ENCODE assay signal across 8 cellular contexts in the genomic region with DNA sequence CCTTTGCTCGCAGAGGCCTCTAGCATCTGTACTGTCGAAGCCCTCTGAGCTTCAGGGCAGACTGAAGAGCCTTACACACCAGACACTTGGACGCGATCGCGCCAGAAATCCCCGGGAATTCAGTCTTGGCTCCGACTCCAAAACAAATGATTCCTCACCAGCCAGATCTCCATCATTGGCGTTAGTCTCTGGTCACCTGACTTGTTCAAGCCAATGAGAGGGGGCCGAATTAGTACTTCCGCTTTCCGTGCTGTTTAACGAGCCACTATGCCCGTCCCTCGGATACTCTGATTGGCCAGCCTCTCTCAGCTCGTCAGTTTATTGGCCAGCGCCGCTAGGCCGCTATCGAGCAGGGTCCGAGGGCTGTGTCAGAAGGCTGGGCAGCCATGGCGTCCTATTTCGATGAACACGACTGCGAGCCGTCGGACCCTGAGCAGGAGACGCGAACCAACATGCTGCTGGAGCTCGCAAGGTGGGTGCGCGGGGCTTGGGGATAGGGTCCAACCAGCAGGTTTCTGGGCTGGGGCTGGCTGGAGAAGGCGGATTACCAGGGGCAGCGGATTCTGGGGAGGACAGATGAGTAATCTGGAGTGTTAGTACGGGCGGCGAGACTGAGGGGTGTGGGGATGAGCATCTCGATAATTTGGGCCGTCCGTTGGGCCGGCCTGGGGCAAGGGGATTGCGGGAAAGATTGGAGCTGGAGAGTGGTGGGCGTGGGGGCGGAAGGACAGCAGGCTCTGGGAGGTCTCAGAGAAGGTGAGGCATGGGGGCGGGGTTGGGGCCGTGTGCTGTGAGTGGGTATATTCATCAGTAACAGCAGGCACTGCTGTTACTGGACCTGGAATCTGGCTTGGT. TPM values are rescaled to one million over a fixed set of nuclear protein-coding genes. Genes with fewer than 3 reads are reported as not detected.
DNase-seq lines count a peak whose midpoint lies in the region; ATAC-seq and TF ChIP-seq lines count a peak whose summit lies in the region.

TSS of gene RNF181 (plus strand) at position 368 of the 855 bp plus-strand sequence. CDS start at position 387, 19 bp downstream.

- POLR2A ChIA-PET in AG04450 (lab: Yijun Ruan, JAX) (interaction anchor here (0.5 to 2.3 kb wide), 12 partner anchors 9 to 256 kb away, joined by 3 to 20 read pairs (median 4); partner anchors contain the start of genes C2orf68, ELMOD3, MAT2A and RETSAT), WTC11 (lab: Charles Lee) (interaction anchor here (0.7 to 1.5 kb wide), 4 partner anchors 9 to 183 kb away, joined by 3 to 5 read pairs (median 4); partner anchors contain the start of gene VAMP8)

- H3K4me1 Mint-ChIP-seq in WTC11 = peaks cover 14% of the 10 kb centered on the region

- H3K36me3 ChIP-seq in smooth muscle cell (ENCODE audit: low read depth) = no peaks in the 10 kb centered on the region

- H3K27me3 Mint-ChIP-seq in WTC11 (ENCODE audit: low read depth) = peaks cover 3% of the 10 kb centered on the region

- peaks cover 16% of the 10 kb centered on the region for H3K36me3 Mint-ChIP-seq in WTC11

- peak within 1 kb of the TSS; percentile 64 for H2AFZ ChIP-seq in smooth muscle cell (ENCODE audit: low read depth)

- H4K20me1 ChIP-seq in smooth muscle cell (ENCODE audit: low read depth) = peaks cover 15% of the 10 kb centered on the region

- ATAC-seq in GM18909 (IDR thresholded peaks at IDR 0.05; ENCODE audit: poor library complexity, unreplicated experiment) (peak; percentile 99), HG03175 (IDR thresholded peaks at IDR 0.05; ENCODE audit: unreplicated experiment) (peak; percentile 99), WTC11 (peak; percentile 99)

- no peaks in the 10 kb centered on the region for H3K27me3 ChIP-seq in AG04450 (ENCODE audit: control insufficient read depth, insufficient read depth, low read length)
- H3K27me3 ChIP-seq in smooth muscle cell (ENCODE audit: low read depth) = no peaks in the 10 kb centered on the region

- CTCF ChIA-PET in AG04450 (lab: Charles Lee) (interaction anchor here (1.6 to 1.9 kb wide), 2 partner anchors 41 to 45 kb away, joined by 3 to 4 read pairs; no protein-coding TSS in a partner anchor), WTC11 (lab: Charles Lee) (interaction anchor here (0.6 to 2.3 kb wide), 5 partner anchors 18 to 669 kb away, joined by 3 to 12 read pairs (median 7); partner anchors contain the start of genes GGCX and VAMP8)

- H3K27ac ChIP-seq in AG04450 (ENCODE audit: low read depth, low read length) = peak within 1 kb of the TSS; percentile 92
- peak within 1 kb of the TSS; percentile 80 for H3K27ac ChIP-seq in smooth muscle cell (ENCODE audit: low read depth)

- peaks cover 7% of the 10 kb centered on the region for H3F3A ChIP-seq in smooth muscle cell (ENCODE audit: low read depth)

- under 1% methylated on average over 41 of the region's 46 CpGs for WGBS in smooth muscle cell (ENCODE audit: low lambda C conversion rate)

- no peak for TF ChIP-seq CTCF in AG04450 (IDR thresholded peaks at IDR 0.05; ENCODE audit: low read depth, low read length)
- TF ChIP-seq CTCF in WTC11 (IDR thresholded peaks at IDR 0.05) = no peak
- no peak for TF ChIP-seq CTCF in cardiac fibroblast (IDR thresholded peaks at IDR 0.05; ENCODE audit: low read depth, low read length)
- TF ChIP-seq CTCF in smooth muscle cell (IDR thresholded peaks at IDR 0.05; ENCODE audit: borderline replicate concordance, insufficient read depth, poor library complexity, severe bottlenecking) = no peak

- H3K79me2 ChIP-seq in smooth muscle cell (ENCODE audit: low read depth) = peaks cover 18% of the 10 kb centered on the region

- H3K9ac ChIP-seq in smooth muscle cell (ENCODE audit: low read depth) = peak within 1 kb of the TSS; percentile 82

- H3K4me2 ChIP-seq in smooth muscle cell = peak within 1 kb of the TSS; percentile 86

- H3K9me3 Mint-ChIP-seq in WTC11 = no peaks in the 10 kb centered on the region

- no peaks in the 10 kb centered on the region; the same call in 1 of the 2 replicates for H3K9me3 ChIP-seq in AG04450 (ENCODE audit: control insufficient read depth, insufficient read depth, low read length)
- no peaks in the 10 kb centered on the region for H3K9me3 ChIP-seq in smooth muscle cell (replicated peaks; ENCODE audit: low read depth)

- peak within 1 kb of the TSS; percentile 91 for H3K27ac Mint-ChIP-seq in WTC11

- H3K4me3 ChIP-seq in AG04450 (ENCODE audit: low read depth, low read length) (peak within 1 kb of the TSS; percentile 99), cardiac fibroblast (replicated peaks in 1 of 2; ENCODE audit: low read depth in 2 of 2, low read length in 2 of 2) (peak within 1 kb of the TSS; percentile 79 to 97), smooth muscle cell (peak within 1 kb of the TSS; percentile 66)

- DNase-seq in AG04450 (ENCODE audit: low read depth, low spot score) = peak; percentile 97
- peak; percentile 99 for DNase-seq in NCI-H226
- peak; percentile 91 for DNase-seq in WTC11 (ENCODE audit: low spot score)
- peak; percentile 99 for DNase-seq in cardiac fibroblast (ENCODE audit: low read depth in 2 of 2)
- DNase-seq in iPS-NIHi7 (ENCODE audit: extremely low spot score) = peak; percentile 97
- peak; percentile 68 for DNase-seq in smooth muscle cell (lab: John Stamatoyannopoulos, UW; ENCODE audit: unreplicated experiment)

- H3K4me3 Mint-ChIP-seq in WTC11 = peak within 1 kb of the TSS; percentile 98

- H3K4me1 ChIP-seq in smooth muscle cell (ENCODE audit: low read depth) = peaks cover 9% of the 10 kb centered on the region

TF ChIP-seq in WTC11, 78 proteins besides CTCF, POLR2A, EP300 and RAD21 (continues in another document):
- TF ChIP-seq SMAD4 (CRISPR knock-in tag; IDR thresholded peaks at IDR 0.05) (no peak), CREB1 (CRISPR knock-in tag; IDR thresholded peaks at IDR 0.05) (no peak), ZNF317 (CRISPR knock-in tag; IDR thresholded peaks at IDR 0.05; ENCODE audit: borderline replicate concordance, low read depth) (no peak), GABPB1 (CRISPR knock-in tag; IDR thresholded peaks at IDR 0.05) (peak; percentile 61), ZMAT4 (CRISPR knock-in tag; IDR thresholded peaks at IDR 0.05) (no peak), NFYB (CRISPR knock-in tag; conservative IDR thresholded peaks at IDR 0.05; ENCODE audit: low read depth) (peak; percentile 91), PRRX2 (CRISPR knock-in tag; IDR thresholded peaks at IDR 0.05) (no peak), FOXK1 (CRISPR knock-in tag; IDR thresholded peaks at IDR 0.05) (peak; percentile 73), ZNF423 (CRISPR knock-in tag; IDR thresholded peaks at IDR 0.05) (no peak), MAX (CRISPR knock-in tag; IDR thresholded peaks at IDR 0.05) (peak; percentile 24; the same call in 1 of the 2 replicates), IRF2 (CRISPR knock-in tag; IDR thresholded peaks at IDR 0.05; ENCODE audit: borderline replicate concordance, low read depth) (no peak), JAZF1 (CRISPR knock-in tag; IDR thresholded peaks at IDR 0.05) (no peak), SP1 (CRISPR knock-in tag; conservative IDR thresholded peaks at IDR 0.05) (peak; percentile 7; the same call in 1 of the 2 replicates)
- TF ChIP-seq, protein P1, sequence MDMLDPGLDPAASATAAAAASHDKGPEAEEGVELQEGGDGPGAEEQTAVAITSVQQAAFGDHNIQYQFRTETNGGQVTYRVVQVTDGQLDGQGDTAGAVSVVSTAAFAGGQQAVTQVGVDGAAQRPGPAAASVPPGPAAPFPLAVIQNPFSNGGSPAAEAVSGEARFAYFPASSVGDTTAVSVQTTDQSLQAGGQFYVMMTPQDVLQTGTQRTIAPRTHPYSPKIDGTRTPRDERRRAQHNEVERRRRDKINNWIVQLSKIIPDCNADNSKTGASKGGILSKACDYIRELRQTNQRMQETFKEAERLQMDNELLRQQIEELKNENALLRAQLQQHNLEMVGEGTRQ (CRISPR knock-in tag; IDR thresholded peaks at IDR 0.05) = peak; percentile 95
- TF ChIP-seq, protein P2, sequence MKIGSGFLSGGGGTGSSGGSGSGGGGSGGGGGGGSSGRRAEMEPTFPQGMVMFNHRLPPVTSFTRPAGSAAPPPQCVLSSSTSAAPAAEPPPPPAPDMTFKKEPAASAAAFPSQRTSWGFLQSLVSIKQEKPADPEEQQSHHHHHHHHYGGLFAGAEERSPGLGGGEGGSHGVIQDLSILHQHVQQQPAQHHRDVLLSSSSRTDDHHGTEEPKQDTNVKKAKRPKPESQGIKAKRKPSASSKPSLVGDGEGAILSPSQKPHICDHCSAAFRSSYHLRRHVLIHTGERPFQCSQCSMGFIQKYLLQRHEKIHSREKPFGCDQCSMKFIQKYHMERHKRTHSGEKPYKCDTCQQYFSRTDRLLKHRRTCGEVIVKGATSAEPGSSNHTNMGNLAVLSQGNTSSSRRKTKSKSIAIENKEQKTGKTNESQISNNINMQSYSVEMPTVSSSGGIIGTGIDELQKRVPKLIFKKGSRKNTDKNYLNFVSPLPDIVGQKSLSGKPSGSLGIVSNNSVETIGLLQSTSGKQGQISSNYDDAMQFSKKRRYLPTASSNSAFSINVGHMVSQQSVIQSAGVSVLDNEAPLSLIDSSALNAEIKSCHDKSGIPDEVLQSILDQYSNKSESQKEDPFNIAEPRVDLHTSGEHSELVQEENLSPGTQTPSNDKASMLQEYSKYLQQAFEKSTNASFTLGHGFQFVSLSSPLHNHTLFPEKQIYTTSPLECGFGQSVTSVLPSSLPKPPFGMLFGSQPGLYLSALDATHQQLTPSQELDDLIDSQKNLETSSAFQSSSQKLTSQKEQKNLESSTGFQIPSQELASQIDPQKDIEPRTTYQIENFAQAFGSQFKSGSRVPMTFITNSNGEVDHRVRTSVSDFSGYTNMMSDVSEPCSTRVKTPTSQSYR (CRISPR knock-in tag; IDR thresholded peaks at IDR 0.05) = no peak
- TF ChIP-seq, protein P3, sequence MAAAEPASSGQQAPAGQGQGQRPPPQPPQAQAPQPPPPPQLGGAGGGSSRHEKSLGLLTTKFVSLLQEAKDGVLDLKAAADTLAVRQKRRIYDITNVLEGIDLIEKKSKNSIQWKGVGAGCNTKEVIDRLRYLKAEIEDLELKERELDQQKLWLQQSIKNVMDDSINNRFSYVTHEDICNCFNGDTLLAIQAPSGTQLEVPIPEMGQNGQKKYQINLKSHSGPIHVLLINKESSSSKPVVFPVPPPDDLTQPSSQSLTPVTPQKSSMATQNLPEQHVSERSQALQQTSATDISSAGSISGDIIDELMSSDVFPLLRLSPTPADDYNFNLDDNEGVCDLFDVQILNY (CRISPR knock-in tag; IDR thresholded peaks at IDR 0.05) = no peak

RNA-seq across cellular contexts. Expression of gene RNF181, which starts in this region (rescaled TPM):
- polyA plus RNA-seq in AG04450 (2011; rRNA removed) = 260 and 351 TPM in 2 replicates
- polyA minus RNA-seq in AG04450 (2011; rRNA and poly(A)+ RNA removed) = 140 and 199 TPM in 2 replicates
- 95.4 to 108 TPM (median 102 TPM) in 3 replicates for total RNA-seq in WTC11 (2021)
- 167 and 195 TPM in 2 replicates for total RNA-seq in smooth muscle cell
- 316 and 328 TPM in 2 replicates for polyA plus RNA-seq in smooth muscle cell

Comparison
In these comparisons a context has a peak if more than half of its experiments do, and no peak if none do; other contexts are left out.
1. Peak in every context shown above with its lines: DNase-seq, ATAC-seq, H3K4me3 ChIP-seq and H3K27ac ChIP-seq.